ENCODE assay signal across 9 cellular contexts in genomic region chr1:193417420-193417819, GRCh38.
DNase-seq lines count a peak whose midpoint lies in the region; ATAC-seq and TF ChIP-seq lines count a peak whose summit lies in the region.
"Had no signal": no experiment of that assay in that cellular context is flagged by ENCODE, and none has a peak within 500 bp of the region (broad histone marks: within the 10 kb centered on the region; RNA-seq: fewer than 3 reads in every experiment).

No MANE protein-coding gene starts in this region.

- 11 to 24% methylated on average over 1 of the region's 1 CpG for WGBS in lower leg skin, 2 donors

- TF ChIP-seq POLR2A in lower leg skin (IDR thresholded peaks at IDR 0.05): no peak

- H3K27ac Mint-ChIP-seq in Calu3 (ENCODE audit: unreplicated experiment): peak overlapping the region; percentile 3

- H3K27me3 Mint-ChIP-seq in Calu3 (ENCODE audit: unreplicated experiment): no peaks in the 10 kb centered on the region

- TF ChIP-seq CTCF in Calu3 (IDR thresholded peaks at IDR 0.05; ENCODE audit: unreplicated experiment) (no peak), lower leg skin (IDR thresholded peaks at IDR 0.05) (no peak)

- no peaks in the 10 kb centered on the region for H3K36me3 Mint-ChIP-seq in Calu3 (ENCODE audit: insufficient read depth, unreplicated experiment)

- no peak overlapping the region for H3K4me3 ChIP-seq in lower leg skin (ENCODE audit: low read depth, poor library complexity, severe bottlenecking)

- ATAC-seq in left colon (no peak), HG02884 (IDR thresholded peaks at IDR 0.05; ENCODE audit: unreplicated experiment) (no peak)

- BruUV-seq in Calu3 (replicated peaks; lab: Mats Ljungman, UMichigan): no TSS peak

- intact Hi-C loops in Calu3 (cut with micrococcal nuclease; ENCODE audit: unreplicated experiment): no loop called here
- intact Hi-C loops in left colon (cut with DNase I, micrococcal nuclease): loop anchor here in 1 of 2 donors (10.0 kb wide), 1 partner anchor 233 kb away; the partner anchor contains the start of gene B3GALT2
- intact Hi-C loops in lower leg skin (cut with DNase I; ENCODE audit: low total_unique reads): no loop called here

- CTCF ChIA-PET in Calu3 (lab: Charles Lee): interaction anchor here (0.7 kb wide), 2 partner anchors 637 to 877 kb away, joined by 3 read pairs; no protein-coding TSS in a partner anchor

- peaks cover 3% of the 10 kb centered on the region for H3K9me3 Mint-ChIP-seq in Calu3 (ENCODE audit: low read depth, unreplicated experiment)

- H3K4me1 Mint-ChIP-seq in Calu3 (ENCODE audit: low read depth, unreplicated experiment): peaks cover 34% of the 10 kb centered on the region

- no peak overlapping the region for H3K4me3 Mint-ChIP-seq in Calu3 (ENCODE audit: low read depth, unreplicated experiment)

- DNase-seq in Calu3 (no peak), NOMO-1 treated with dmso at 0.1 percent for 144 hours (lab: John Stamatoyannopoulos, UW; ENCODE audit: unreplicated experiment) (peak; percentile 63), kidney glomerular epithelial cell (lab: John Stamatoyannopoulos, UW) (peak; percentile 13), HUDEP-2 (lab: John Stamatoyannopoulos, UW; ENCODE audit: unreplicated experiment in 76 of 76) (no peak), left colon (no peak), lower leg skin (ENCODE audit: low spot score in 2 of 2) (no peak)
- DNase-seq in activated effector memory CD4-positive, alpha-beta T cell treated with anti-CD3 and anti-CD28 coated beads, Interleukin-2, amount 50 U/mL, for 16 hours: peak; percentile 73
- DNase-seq: trophoblast cell had no signal

Comparison
In these comparisons a context has a peak if more than half of its experiments do, and no peak if none do; other contexts are left out.
1. DNase-seq: peak in NOMO-1 treated with dmso at 0.1 percent for 144 hours (single experiment), activated effector memory CD4-positive, alpha-beta T cell treated with anti-CD3 and anti-CD28 coated beads, Interleukin-2, amount 50 U/mL, for 16 hours (single experiment) and kidney glomerular epithelial cell (single experiment); none in Calu3 (single experiment), HUDEP-2 (0 of 76), left colon (0 of 2) and lower leg skin (0 of 2).